1 cellular context compared by ENCODE assay signal in the genomic region with DNA sequence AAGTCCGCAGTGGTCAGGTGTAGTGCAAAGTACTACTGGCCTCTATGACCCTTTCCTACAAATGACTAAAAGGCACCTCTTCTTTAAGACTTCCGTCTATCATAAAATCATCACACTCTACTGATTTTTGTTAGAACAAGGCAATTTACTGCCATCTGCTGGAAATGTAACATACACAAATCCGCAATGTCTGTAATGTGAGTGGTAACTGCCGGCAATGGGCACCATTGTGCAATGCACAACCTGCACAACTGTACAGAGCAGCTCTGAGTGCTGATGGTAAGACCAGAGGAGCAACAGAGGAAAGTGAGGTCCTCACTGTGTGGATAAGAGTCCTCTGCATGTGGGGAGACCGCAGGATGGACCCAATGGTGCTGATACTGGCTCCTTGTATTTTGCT.
TF ChIP-seq lines count a peak whose summit lies in the region.

No MANE protein-coding gene starts in this region.

TF ChIP-seq in WTC11, 78 proteins besides CTCF, POLR2A, EP300 and RAD21 (continued from another document):
- TF ChIP-seq AR (CRISPR knock-in tag; IDR thresholded peaks at IDR 0.05) (no peak), OVOL2 (CRISPR knock-in tag; IDR thresholded peaks at IDR 0.05; ENCODE audit: borderline replicate concordance) (no peak), MXD4 (CRISPR knock-in tag; IDR thresholded peaks at IDR 0.05; ENCODE audit: borderline replicate concordance) (no peak)
- TF ChIP-seq, protein P1, sequence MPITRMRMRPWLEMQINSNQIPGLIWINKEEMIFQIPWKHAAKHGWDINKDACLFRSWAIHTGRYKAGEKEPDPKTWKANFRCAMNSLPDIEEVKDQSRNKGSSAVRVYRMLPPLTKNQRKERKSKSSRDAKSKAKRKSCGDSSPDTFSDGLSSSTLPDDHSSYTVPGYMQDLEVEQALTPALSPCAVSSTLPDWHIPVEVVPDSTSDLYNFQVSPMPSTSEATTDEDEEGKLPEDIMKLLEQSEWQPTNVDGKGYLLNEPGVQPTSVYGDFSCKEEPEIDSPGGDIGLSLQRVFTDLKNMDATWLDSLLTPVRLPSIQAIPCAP (CRISPR knock-in tag; IDR thresholded peaks at IDR 0.05): no peak
TF ChIP-seq in WTC11: peak in this region for 0.
